ENCODE assay signal across 26 cellular contexts in the genomic region with DNA sequence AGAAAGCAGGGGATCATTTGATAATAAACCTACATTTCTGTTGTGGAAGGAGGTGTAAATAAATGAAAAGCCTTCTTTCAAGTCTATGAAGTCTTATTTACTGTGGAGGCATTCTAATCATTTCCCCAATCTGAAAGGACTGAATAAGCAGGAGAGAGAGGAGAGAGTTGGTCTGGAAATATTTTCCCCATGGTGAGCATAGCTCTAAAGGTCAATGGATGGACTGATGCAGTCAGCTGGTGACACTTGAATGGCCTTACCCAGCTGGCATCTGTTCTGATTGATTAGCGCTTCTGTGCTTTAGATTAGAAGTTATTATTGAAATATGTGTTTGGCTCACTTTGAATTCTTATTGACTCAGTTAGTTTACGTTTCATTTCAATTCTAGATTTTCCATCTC.
"Had no signal": no experiment of that assay in that cellular context is flagged by ENCODE, and none has a peak within 500 bp of the region (broad histone marks: within the 10 kb centered on the region; RNA-seq: fewer than 3 reads in every experiment).

No MANE protein-coding gene starts in this region.

- H3K4me2 ChIP-seq: smooth muscle cell had no signal

- H3K9me3 ChIP-seq: heart right ventricle, left lung, mucosa of descending colon, pancreas, prostate gland, sigmoid colon, tibial nerve, vagina had no signal

- H3K4me3 ChIP-seq: heart right ventricle, left lung, lung, mucosa of descending colon, pancreas, prostate gland, sigmoid colon, smooth muscle cell, tibial nerve, vagina had no signal

- DNase-seq: heart right ventricle; hippocampal formation; kidney glomerular epithelial cell; left cardiac atrium; left lung; midbrain; mucosa of descending colon; naive thymus-derived CD8-positive, alpha-beta T cell; nucleus accumbens; pancreas; posterior cingulate gyrus; retina; right cardiac atrium; sigmoid colon; stimulated activated CD4-positive, alpha-beta T cell treated with anti-CD3 and anti-CD28 coated beads, Interleukin-1b, Interleukin-23, amount 100 ng/mL, for 48 hours; stimulated activated CD4-positive, alpha-beta T cell treated with anti-CD3 and anti-CD28 coated beads, Interleukin-2, amount 100 ng/mL, for 48 hours; stimulated activated CD4-positive, alpha-beta T cell treated with anti-CD3 and anti-CD28 coated beads, Interleukin-4, amount 100 ng/mL, for 4 hours; stimulated activated CD8-positive, alpha-beta memory T cell treated with anti-CD3 and anti-CD28 coated beads, Interleukin-4, amount 100 ng/mL, for 48 hours; stimulated activated naive CD4-positive, alpha-beta T cell treated with Interleukin-2 at 50 U/mL for 16 hours; stimulated activated naive CD8-positive, alpha-beta T cell treated with anti-CD3 and anti-CD28 coated beads, Interleukin-15, amount 100 ng/mL, for 72 hours; substantia nigra had no signal

- H3K36me3 ChIP-seq: heart right ventricle, left lung, pancreas, prostate gland, sigmoid colon, tibial nerve, vagina had no signal

- H3K27me3 ChIP-seq: heart right ventricle, left lung, pancreas, sigmoid colon, tibial nerve, vagina had no signal

- H3K4me1 ChIP-seq: prostate gland had no signal

- H3K27ac ChIP-seq: heart right ventricle, left lung, pancreas, prostate gland, sigmoid colon, vagina had no signal
